ENCODE assay signal across 27 cellular contexts in genomic region chr12:76138656-76139055, GRCh38.
"Had no signal": no experiment of that assay in that cellular context is flagged by ENCODE, and none has a peak within 500 bp of the region (broad histone marks: within the 10 kb centered on the region; RNA-seq: fewer than 3 reads in every experiment).

No MANE protein-coding gene starts in this region.

- DNase-seq: colonic mucosa; cortex of kidney; dermis blood vessel endothelial cell; dorsolateral prefrontal cortex; effector CD4-positive, alpha-beta T cell; effector CD8-positive, alpha-beta T cell; effector memory CD4-positive, alpha-beta T cell; effector memory CD8-positive, alpha-beta T cell; endodermal cell; erythroblast; esophagus squamous epithelium; foreskin fibroblast; foreskin keratinocyte; foreskin melanocyte; gastrocnemius medialis; glutamatergic neuron; heart left ventricle; heart right ventricle had no signal

- H3K36me3 ChIP-seq: colonic mucosa, esophagus muscularis mucosa, esophagus squamous epithelium, gastrocnemius medialis, gastroesophageal sphincter, heart left ventricle, heart right ventricle had no signal

- H3K27me3 ChIP-seq: colonic mucosa, dorsolateral prefrontal cortex, esophagus muscularis mucosa, esophagus squamous epithelium, foreskin keratinocyte, gastrocnemius medialis, gastroesophageal sphincter, heart left ventricle, heart right ventricle had no signal

- ATAC-seq: effector memory CD8-positive, alpha-beta T cell; esophagus mucosa; foreskin keratinocyte; gastrocnemius medialis; gastroesophageal sphincter; heart left ventricle; heart right ventricle had no signal

- FAIRE-seq: colon, endometrium, endothelial cell of umbilical vein, frontal cortex had no signal

- H3K9me3 ChIP-seq: colonic mucosa, esophagus squamous epithelium had no signal

- H3K4me1 ChIP-seq: colonic mucosa, esophagus muscularis mucosa, esophagus squamous epithelium, foreskin keratinocyte, gastrocnemius medialis, gastroesophageal sphincter, heart left ventricle, heart right ventricle had no signal

- H3K27ac ChIP-seq: colonic mucosa, coronary artery, dorsolateral prefrontal cortex, epithelial cell of prostate, esophagus muscularis mucosa, esophagus squamous epithelium, foreskin keratinocyte, gastrocnemius medialis, gastroesophageal sphincter, heart left ventricle, heart right ventricle had no signal

- H3K4me3 ChIP-seq: colonic mucosa, coronary artery, dorsolateral prefrontal cortex, esophagus muscularis mucosa, esophagus squamous epithelium, gastrocnemius medialis, gastroesophageal sphincter, heart left ventricle, heart right ventricle had no signal
